Comparison of ENCODE assay signal across 22 cellular contexts in the genomic region with DNA sequence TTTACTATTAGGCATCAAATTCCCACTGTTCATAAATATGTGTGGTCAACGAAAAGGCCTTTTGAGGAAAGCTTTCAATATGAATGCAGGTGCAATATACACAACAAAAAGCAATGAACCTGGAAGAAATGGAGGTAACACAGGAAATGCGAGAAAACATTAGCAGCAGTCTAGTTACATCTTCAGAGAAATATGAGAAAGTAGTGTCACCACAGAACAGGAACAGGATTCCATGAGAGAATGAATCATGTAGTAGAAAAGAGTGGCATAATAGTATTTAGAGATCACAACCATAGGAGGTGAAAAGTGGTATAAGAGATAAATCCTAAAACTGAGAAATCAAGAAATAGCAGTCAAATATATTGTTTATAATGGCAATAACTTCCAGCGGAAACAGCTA.
"Had no signal": no experiment of that assay in that cellular context is flagged by ENCODE, and none has a peak within 500 bp of the region (broad histone marks: within the 10 kb centered on the region; RNA-seq: fewer than 3 reads in every experiment).

No MANE protein-coding gene starts in this region.

- H3K4me1 ChIP-seq: lower lobe of right lung had no signal

- H3K4me1 Mint-ChIP-seq: nephron; stimulated activated naive B cell treated with anti-CD40 and anti-IgM and Interleukin-4, amounts not matched to agents 10 μg/mL and 1 μg/mL and 100 μg/mL, for 72 hours had no signal

- H3K27ac Mint-ChIP-seq: activated T-helper 17 cell treated with anti-CD3 and anti-CD28 coated beads, Interleukin-2, amount 50 U/mL, for 72 hours; nephron; stimulated activated naive B cell treated with anti-CD40 and anti-IgM and Interleukin-4, amounts not matched to agents 10 μg/mL and 1 μg/mL and 100 μg/mL, for 72 hours had no signal

- DNase-seq: activated CD4-positive, alpha-beta T cell treated with anti-CD3 and anti-CD28 coated beads for 1 hour; activated CD4-positive, alpha-beta T cell treated with anti-CD3 and anti-CD28 coated beads, Interleukin-2, amount 50 U/mL, for 4 hours; activated naive CD4-positive, alpha-beta T cell treated with Interleukin-2 at 50 U/mL for 16 hours; activated T-cell treated with anti-CD3 and anti-CD28 coated beads for 4 hours; anterior cingulate cortex; effector memory CD4-positive, alpha-beta T cell; foreskin melanocyte; head of caudate nucleus; immature natural killer cell; left colon; lower lobe of right lung; nucleus accumbens; posterior cingulate gyrus; retina; stimulated activated CD4-positive, alpha-beta T cell treated with anti-CD3 and anti-CD28 coated beads, Interleukin-15, amount 100 ng/mL, for 24 hours; stimulated activated CD4-positive, alpha-beta T cell treated with anti-CD3 and anti-CD28 coated beads, Interleukin-4, amount 100 ng/mL, for 1 hour; stimulated activated naive B cell treated with anti-CD40 and anti-IgM and Interleukin-4, amounts not matched to agents 10 μg/mL and 1 μg/mL and 100 μg/mL, for 72 hours; T-helper 1 cell; trophoblast cell had no signal

- H3K9me3 ChIP-seq: lower lobe of right lung had no signal

- H3K4me3 Mint-ChIP-seq: activated T-helper 17 cell treated with anti-CD3 and anti-CD28 coated beads, Interleukin-2, amount 50 U/mL, for 72 hours; immature natural killer cell; nephron; stimulated activated naive B cell treated with anti-CD40 and anti-IgM and Interleukin-4, amounts not matched to agents 10 μg/mL and 1 μg/mL and 100 μg/mL, for 72 hours had no signal

- H3K36me3 ChIP-seq: lower lobe of right lung had no signal

- ATAC-seq: activated T-helper 17 cell treated with anti-CD3 and anti-CD28 coated beads, Interleukin-2, amount 50 U/mL, for 72 hours; left colon; lower lobe of right lung; stimulated activated naive B cell treated with anti-CD40 and anti-IgM and Interleukin-4, amounts not matched to agents 10 μg/mL and 1 μg/mL and 100 μg/mL, for 72 hours had no signal

- H3K9me3 Mint-ChIP-seq: activated T-helper 17 cell treated with anti-CD3 and anti-CD28 coated beads, Interleukin-2, amount 50 U/mL, for 72 hours; nephron; stimulated activated naive B cell treated with anti-CD40 and anti-IgM and Interleukin-4, amounts not matched to agents 10 μg/mL and 1 μg/mL and 100 μg/mL, for 72 hours had no signal

- H3K4me3 ChIP-seq: lower lobe of right lung, skin epidermis had no signal

- H3K27ac ChIP-seq: lower lobe of right lung, skin epidermis had no signal
